9 cellular contexts compared by ENCODE assay signal in genomic region chr1:222653178-222653827, GRCh38. TPM values are rescaled to one million over a fixed set of nuclear protein-coding genes. Genes with fewer than 3 reads are reported as not detected.
DNase-seq lines count a peak whose midpoint lies in the region; ATAC-seq and TF ChIP-seq lines count a peak whose summit lies in the region.
"Had no signal": no experiment of that assay in that cellular context is flagged by ENCODE, and none has a peak within 500 bp of the region (broad histone marks: within the 10 kb centered on the region; RNA-seq: fewer than 3 reads in every experiment).

No MANE protein-coding gene starts in this region.

- H3K4me3 ChIP-seq in HL-60 (replicated peaks; ENCODE audit: insufficient read depth, low read length) (no peak overlapping the region), MG63 (no peak overlapping the region)
- H3K4me3 ChIP-seq in naive thymus-derived CD4-positive, alpha-beta T cell (ENCODE audit: low read length), result no peak overlapping the region
- H3K4me3 ChIP-seq: cardiac muscle cell had no signal

- H3K27me3 ChIP-seq in HL-60 (ENCODE audit: insufficient read depth, poor library complexity, severe bottlenecking) (no peaks in the 10 kb centered on the region), MG63 (no peaks in the 10 kb centered on the region)
- H3K27me3 ChIP-seq in naive thymus-derived CD4-positive, alpha-beta T cell (ENCODE audit: control insufficient read depth in 2 of 2, insufficient read depth in 2 of 2, low read length in 2 of 2), result no peaks in the 10 kb centered on the region
- H3K27me3 ChIP-seq: cardiac muscle cell had no signal

- peak; percentile 81 for DNase-seq in activated CD4-positive, alpha-beta T cell treated with anti-CD3 and anti-CD28 coated beads, Interleukin-2, amount 10 ng/mL, durations not matched to agents 24 days and 14 days
- DNase-seq in activated CD4-positive, alpha-beta T cell treated with anti-CD3 and anti-CD28 coated beads for 4 hours, result no peak
- DNase-seq in HL-60 (ENCODE audit: low read depth in 1 of 2, low spot score in 1 of 2) (no peak), MG63 (no peak), nephron progenitor cell (no peak)
- DNase-seq in naive thymus-derived CD4-positive, alpha-beta T cell, result peak in 1 of 9 donors; percentile 34

- H3K9me3 ChIP-seq in naive thymus-derived CD4-positive, alpha-beta T cell (ENCODE audit: control insufficient read depth in 2 of 3, low read length in 3 of 3), result no peaks in the 10 kb centered on the region
- H3K9me3 ChIP-seq in MG63, result no peaks in the 10 kb centered on the region

- CTCF ChIA-PET in naive thymus-derived CD4-positive, alpha-beta T cell (lab: Charles Lee), result interaction anchor here (0.6 to 1.8 kb wide), 3 partner anchors 8 to 189 kb away, joined by 3 to 4 read pairs (median 3); partner anchors contain the start of genes AIDA and BROX

- intact Hi-C loops in activated CD4-positive, alpha-beta T cell treated with anti-CD3 and anti-CD28 coated beads, Interleukin-2, amount 10 ng/mL, durations not matched to agents 24 days and 14 days (cut with micrococcal nuclease), result loop anchor here (1.0 to 10.0 kb wide), 7 partner anchors 9 to 939 kb away; partner anchors contain the start of genes AIDA, BROX, DISP1 and MIA3
- intact Hi-C loops in naive thymus-derived CD4-positive, alpha-beta T cell (cut with micrococcal nuclease), result loop anchor here in 1 of 2 donors (1.0 to 10.0 kb wide), 2 partner anchors 9 to 1781 kb away; partner anchors contain the start of gene WDR26

- H3K27ac ChIP-seq in HL-60 (replicated peaks), result peak overlapping the region; percentile 81
- H3K27ac ChIP-seq in naive thymus-derived CD4-positive, alpha-beta T cell (ENCODE audit: low read depth, low read length), result peak overlapping the region; percentile 82
- H3K27ac ChIP-seq: cardiac muscle cell had no signal

- H3K4me1 Mint-ChIP-seq in activated CD4-positive, alpha-beta T cell treated with anti-CD3 and anti-CD28 coated beads, Interleukin-2, amount 10 ng/mL, durations not matched to agents 24 days and 14 days, result peaks cover 49% of the 10 kb centered on the region
- peaks cover 36 to 69% (median 64%) of the 10 kb centered on the region in 7 donors for H3K4me1 Mint-ChIP-seq in naive thymus-derived CD4-positive, alpha-beta T cell
- no peaks in the 10 kb centered on the region for H3K4me1 Mint-ChIP-seq in nephron progenitor cell

- H3K27me3 Mint-ChIP-seq in activated CD4-positive, alpha-beta T cell treated with anti-CD3 and anti-CD28 coated beads, Interleukin-2, amount 10 ng/mL, durations not matched to agents 24 days and 14 days, result no peaks in the 10 kb centered on the region
- no peaks in the 10 kb centered on the region for H3K27me3 Mint-ChIP-seq in naive thymus-derived CD4-positive, alpha-beta T cell
- no peaks in the 10 kb centered on the region for H3K27me3 Mint-ChIP-seq in nephron progenitor cell (ENCODE audit: low read depth, poor library complexity)

- POLR2A ChIA-PET in naive thymus-derived CD4-positive, alpha-beta T cell (lab: Charles Lee), result interaction anchor here (0.7 to 4.9 kb wide), 4 partner anchors 9 to 481 kb away, joined by 5 to 30 read pairs (median 17); partner anchors contain the start of genes AIDA and BROX

- H3K4me3 Mint-ChIP-seq in activated CD4-positive, alpha-beta T cell treated with anti-CD3 and anti-CD28 coated beads, Interleukin-2, amount 10 ng/mL, durations not matched to agents 24 days and 14 days, result peak overlapping the region; percentile 69
- H3K4me3 Mint-ChIP-seq in naive thymus-derived CD4-positive, alpha-beta T cell, result peak overlapping the region in 9 of 10 donors; percentile 23 to 70 (median 52)
- no peak overlapping the region for H3K4me3 Mint-ChIP-seq in nephron progenitor cell

- peaks cover 25 to 33% of the 10 kb centered on the region in 2 donors for H3K4me1 ChIP-seq in naive thymus-derived CD4-positive, alpha-beta T cell (ENCODE audit: control insufficient read depth in 2 of 2, insufficient read depth in 2 of 2, low read length in 2 of 2)

- ATAC-seq in HG02571 (IDR thresholded peaks at IDR 0.05; ENCODE audit: unreplicated experiment) (peak; percentile 61), esophagus mucosa (no peak)
- no peak for ATAC-seq in naive thymus-derived CD4-positive, alpha-beta T cell

- H3K9me3 Mint-ChIP-seq in activated CD4-positive, alpha-beta T cell treated with anti-CD3 and anti-CD28 coated beads, Interleukin-2, amount 10 ng/mL, durations not matched to agents 24 days and 14 days, result no peaks in the 10 kb centered on the region
- H3K9me3 Mint-ChIP-seq in naive thymus-derived CD4-positive, alpha-beta T cell, result no peaks in the 10 kb centered on the region
- no peaks in the 10 kb centered on the region for H3K9me3 Mint-ChIP-seq in nephron progenitor cell

- H3K36me3 Mint-ChIP-seq in activated CD4-positive, alpha-beta T cell treated with anti-CD3 and anti-CD28 coated beads, Interleukin-2, amount 10 ng/mL, durations not matched to agents 24 days and 14 days (ENCODE audit: low read depth), result peaks cover 76% of the 10 kb centered on the region
- H3K36me3 Mint-ChIP-seq in naive thymus-derived CD4-positive, alpha-beta T cell, result peaks cover 30 to 66% (median 55%) of the 10 kb centered on the region in 5 donors
- H3K36me3 Mint-ChIP-seq in nephron progenitor cell (ENCODE audit: low read depth), result peaks cover 59% of the 10 kb centered on the region

- TF ChIP-seq CTCF in HL-60 (IDR thresholded peaks at IDR 0.05; ENCODE audit: insufficient read depth, low read length), result no peak
- TF ChIP-seq CTCF in nephron progenitor cell (IDR thresholded peaks at IDR 0.05), result no peak

- peak overlapping the region; percentile 65 for H3K27ac Mint-ChIP-seq in activated CD4-positive, alpha-beta T cell treated with anti-CD3 and anti-CD28 coated beads, Interleukin-2, amount 10 ng/mL, durations not matched to agents 24 days and 14 days
- peak overlapping the region; percentile 85 to 96 (median 94) for H3K27ac Mint-ChIP-seq in naive thymus-derived CD4-positive, alpha-beta T cell
- no peak overlapping the region for H3K27ac Mint-ChIP-seq in nephron progenitor cell

- H3K36me3 ChIP-seq in naive thymus-derived CD4-positive, alpha-beta T cell (ENCODE audit: control insufficient read depth in 2 of 3, insufficient read depth in 3 of 3, low read length in 3 of 3), result peaks cover 13 to 67% (median 59%) of the 10 kb centered on the region in 3 experiments
- H3K36me3 ChIP-seq in MG63, result peaks cover 68% of the 10 kb centered on the region

RNA-seq across cellular contexts. Expression of gene MIA3, which starts 35.4 kb away (rescaled TPM):
- 42.2 and 44.2 TPM in 2 replicates for total RNA-seq in activated CD4-positive, alpha-beta T cell treated with anti-CD3 and anti-CD28 coated beads, Interleukin-2, amount 10 ng/mL, durations not matched to agents 24 days and 14 days
- 100 to 1,000 TPM in 3 of 5 experiments, 10 to 100 TPM in 2; 61.7 to 112 (median 100) TPM for total RNA-seq in naive thymus-derived CD4-positive, alpha-beta T cell
- 10 to 100 TPM; 48.0 to 70.5 TPM for polyA plus RNA-seq in naive thymus-derived CD4-positive, alpha-beta T cell
- total RNA-seq in MG63 (2014; rRNA removed; shearing (Covaris generic); ENCODE audit: low replicate concordance), result 18.2 and 22.4 TPM in 2 replicates
- total RNA-seq in esophagus mucosa, result 26.5 TPM

RNA-seq across cellular contexts. Expression of gene AIDA, which starts 59.0 kb away (rescaled TPM):
- total RNA-seq in activated CD4-positive, alpha-beta T cell treated with anti-CD3 and anti-CD28 coated beads, Interleukin-2, amount 10 ng/mL, durations not matched to agents 24 days and 14 days, result 38.1 and 40.5 TPM in 2 replicates
- 10 to 100 TPM; 32.4 to 63.3 (median 53.2) TPM for total RNA-seq in naive thymus-derived CD4-positive, alpha-beta T cell
- 10 to 100 TPM; 22.2 to 31.0 TPM for polyA plus RNA-seq in naive thymus-derived CD4-positive, alpha-beta T cell
- total RNA-seq in MG63 (2014; rRNA removed; shearing (Covaris generic); ENCODE audit: low replicate concordance), result 33.9 and 63.8 TPM in 2 replicates
- total RNA-seq in esophagus mucosa, result 29.2 TPM

RNA-seq across cellular contexts. Expression of gene BROX, which starts 59.1 kb away (rescaled TPM):
- 35.4 and 36.4 TPM in 2 replicates for total RNA-seq in activated CD4-positive, alpha-beta T cell treated with anti-CD3 and anti-CD28 coated beads, Interleukin-2, amount 10 ng/mL, durations not matched to agents 24 days and 14 days
- total RNA-seq in naive thymus-derived CD4-positive, alpha-beta T cell, result 10 to 100 TPM; 46.2 to 58.3 (median 49.9) TPM
- 10 to 100 TPM; 12.7 to 19.5 TPM for polyA plus RNA-seq in naive thymus-derived CD4-positive, alpha-beta T cell
- 56.0 and 102 TPM in 2 replicates for total RNA-seq in MG63 (2014; rRNA removed; shearing (Covaris generic); ENCODE audit: low replicate concordance)
- total RNA-seq in esophagus mucosa, result 41.4 TPM
